Comparison of ENCODE assay signal across 1 cellular context in genomic region chr2:138501427-138502252, GRCh38.
TF ChIP-seq lines count a peak whose summit lies in the region.

Gene SPOPL (plus strand): TSS chr2:138501770. CDS start chr2:138550217, 48,447 bp downstream.

TF ChIP-seq in GM12878, 131 proteins besides CTCF, POLR2A, EP300 and RAD21 (continued from another document and continues in another):
- TF ChIP-seq ZBTB11 (CRISPR knock-in tag; IDR thresholded peaks at IDR 0.05) (peak; percentile 40; the same call in 1 of the 2 replicates), RB1 (IDR thresholded peaks at IDR 0.05; ENCODE audit: borderline replicate concordance) (peak; percentile 93; the same call in 1 of the 2 replicates), ZBTB40 (IDR thresholded peaks at IDR 0.05; ENCODE audit: borderline replicate concordance) (peak; percentile 56; the same call in 1 of the 2 replicates), MXI1 (IDR thresholded peaks at IDR 0.05; ENCODE audit: low read depth, low read length) (peak; percentile 59; the same call in 1 of the 2 replicates), NKRF (conservative IDR thresholded peaks at IDR 0.05) (0 out of 2 replicates have a peak, but pooled peaks have one; percentile 50), SMAD5 (IDR thresholded peaks at IDR 0.05; ENCODE audit: low read depth) (peak; percentile 78), NRF1 (conservative IDR thresholded peaks at IDR 0.05; ENCODE audit: low read depth, low read length) (peak; percentile 31; the same call in 1 of the 2 replicates), CEBPZ (IDR thresholded peaks at IDR 0.05; ENCODE audit: low read depth, low read length) (no peak), RUNX3 (IDR thresholded peaks at IDR 0.05; ENCODE audit: low read length) (no peak), CBX5 (IDR thresholded peaks at IDR 0.05; ENCODE audit: low read depth) (no peak), RBBP5 (conservative IDR thresholded peaks at IDR 0.05) (no peak), LARP7 (IDR thresholded peaks at IDR 0.05) (peak; percentile 79; the same call in 1 of the 2 replicates), BRCA1 (IDR thresholded peaks at IDR 0.05; ENCODE audit: low read depth, low read length) (0 out of 2 replicates have a peak, but pooled peaks have one; percentile 14), E2F4 (IDR thresholded peaks at IDR 0.05; ENCODE audit: low read depth, low read length) (no peak), HCFC1 (IDR thresholded peaks at IDR 0.05; ENCODE audit: low read length) (peak; percentile 22; the same call in 1 of the 2 replicates), BCL3 (IDR thresholded peaks at IDR 0.05; ENCODE audit: borderline replicate concordance, insufficient read depth, low read depth, low read length, poor library complexity, severe bottlenecking) (no peak), GATAD2B (conservative IDR thresholded peaks at IDR 0.05; ENCODE audit: low read depth) (peak; percentile 92), RELB (IDR thresholded peaks at IDR 0.05; ENCODE audit: low read depth) (0 out of 2 replicates have a peak, but pooled peaks have one; percentile 11), EED (IDR thresholded peaks at IDR 0.05; ENCODE audit: low read depth) (peak; percentile 65; the same call in 1 of the 2 replicates), SPI1 (IDR thresholded peaks at IDR 0.05; ENCODE audit: borderline replicate concordance, insufficient read depth, low read depth, low read length) (0 out of 2 replicates have a peak, but pooled peaks have one; percentile 3), ZNF687 (IDR thresholded peaks at IDR 0.05) (peak; percentile 88), TCF3 (IDR thresholded peaks at IDR 0.05; ENCODE audit: borderline replicate concordance, insufficient read depth, low read depth, low read length) (0 out of 2 replicates have a peak, but pooled peaks have one; percentile 9), POU2F2 (IDR thresholded peaks at IDR 0.05; ENCODE audit: borderline replicate concordance, low read depth, low read length) (0 out of 3 replicates have a peak, but pooled peaks have one; percentile 36), CBFB (IDR thresholded peaks at IDR 0.05; ENCODE audit: low read depth) (peak; percentile 34; the same call in 1 of the 2 replicates), TCF12 (IDR thresholded peaks at IDR 0.05; ENCODE audit: low read depth, low read length) (0 out of 2 replicates have a peak, but pooled peaks have one; percentile 25), KLF5 (IDR thresholded peaks at IDR 0.05; ENCODE audit: partially characterized antibody) (peak; percentile 24), GABPA (IDR thresholded peaks at IDR 0.05; ENCODE audit: low read depth) (peak; percentile 65), SIN3A (IDR thresholded peaks at IDR 0.05; ENCODE audit: low read depth, low read length) (0 out of 2 replicates have a peak, but pooled peaks have one; percentile 9), NR2F1 (conservative IDR thresholded peaks at IDR 0.05) (0 out of 2 replicates have a peak, but pooled peaks have one; percentile 15), POLR2AphosphoS5 (IDR thresholded peaks at IDR 0.05; ENCODE audit: low read length) (peak; percentile 86), YY1 (IDR thresholded peaks at IDR 0.05; ENCODE audit: low read depth, low read length) (peak; percentile 45; the same call in 1 of the 2 replicates)
